ENCODE assay signal across 21 cellular contexts in the genomic region with DNA sequence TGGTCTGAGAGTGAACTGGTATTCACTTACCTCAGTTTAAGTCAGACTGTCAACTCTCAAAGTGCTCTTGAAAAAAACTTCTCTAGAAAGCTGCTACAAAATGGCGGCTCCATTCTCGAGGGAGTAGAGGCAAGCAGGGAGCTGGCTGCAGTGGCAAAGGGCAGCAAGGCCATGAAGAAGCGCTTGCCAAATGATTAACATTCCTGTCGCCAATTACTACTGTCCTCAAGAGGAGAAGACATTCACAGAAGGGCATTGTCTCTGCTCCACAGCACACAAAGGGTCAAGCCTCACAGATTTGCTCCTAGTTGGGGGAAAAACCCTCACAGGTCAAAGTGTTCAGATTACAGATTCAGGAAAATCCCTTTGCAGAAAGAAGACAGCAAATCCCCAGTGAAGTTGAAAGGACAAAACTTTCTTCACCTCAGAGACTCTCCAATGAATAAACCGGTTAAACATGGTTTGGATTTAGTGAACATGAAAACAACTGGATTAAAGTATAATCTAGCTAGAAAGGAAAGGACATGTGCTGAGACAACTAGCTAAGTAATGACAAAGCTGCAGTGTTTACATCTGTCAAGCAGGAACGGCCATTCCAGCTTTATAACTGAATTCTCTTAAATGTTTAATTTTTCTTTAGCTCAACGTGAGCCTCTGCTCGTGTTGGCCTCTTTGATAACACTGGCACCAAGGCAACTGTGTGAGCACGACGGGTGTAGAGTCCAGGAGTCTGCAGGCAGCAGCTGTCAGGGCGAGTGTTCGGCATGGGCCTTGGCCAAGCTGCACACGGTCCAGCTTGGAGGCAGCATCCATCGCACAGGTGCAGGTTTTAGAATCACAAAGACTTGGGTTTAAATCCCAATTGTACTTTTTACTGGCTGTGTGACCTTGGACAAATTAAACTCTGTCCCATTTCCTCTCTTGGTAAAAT. TPM values are rescaled to one million over a fixed set of nuclear protein-coding genes. Genes with fewer than 3 reads are reported as not detected.
DNase-seq lines count a peak whose midpoint lies in the region; ATAC-seq, FAIRE-seq and TF ChIP-seq lines count a peak whose summit lies in the region.
"Had no signal": no experiment of that assay in that cellular context is flagged by ENCODE, and none has a peak within 500 bp of the region (broad histone marks: within the 10 kb centered on the region; RNA-seq: fewer than 3 reads in every experiment).

No MANE protein-coding gene starts in this region.

- H3K36me3 Mint-ChIP-seq in activated CD4-positive, alpha-beta T cell treated with anti-CD3 and anti-CD28 coated beads, Interleukin-2, amount 10 ng/mL, durations not matched to agents 24 days and 14 days (ENCODE audit: low read depth): peaks cover 8% of the 10 kb centered on the region

- H3K9ac ChIP-seq in GM12878 (ENCODE audit: control insufficient read depth, insufficient read depth, low read length): no peak overlapping the region

- POLR2A ChIA-PET in GM12878 (lab: Charles Lee): no interaction called here

- CTCF ChIA-PET in GM12878 (lab: Yijun Ruan, JAX): interaction anchor here (1.0 kb wide), 1 partner anchor 288 kb away, joined by 3 read pairs; no protein-coding TSS in a partner anchor

- H3K9me3 ChIP-seq in GM12878 (replicated peaks; ENCODE audit: control insufficient read depth, insufficient read depth, low read length): no peaks in the 10 kb centered on the region
- H3K9me3 ChIP-seq: esophagus squamous epithelium, tibial nerve had no signal

- no peaks in the 10 kb centered on the region for H3K27me3 ChIP-seq in GM12878 (replicated peaks in 1 of 2; ENCODE audit: control insufficient read depth in 2 of 2, insufficient read depth in 2 of 2, low read length in 1 of 2)
- H3K27me3 ChIP-seq: dorsolateral prefrontal cortex, esophagus squamous epithelium, tibial nerve had no signal

- H3K4me3 Mint-ChIP-seq in activated CD4-positive, alpha-beta T cell treated with anti-CD3 and anti-CD28 coated beads, Interleukin-2, amount 10 ng/mL, durations not matched to agents 24 days and 14 days: no peak overlapping the region
- H3K4me3 Mint-ChIP-seq: activated naive CD8-positive, alpha-beta T cell treated with anti-CD3 and anti-CD28 coated beads, Interleukin-2, amount 10 ng/mL, durations not matched to agents 7 days and 5 days; activated T-cell treated with anti-CD3 and anti-CD28 coated beads, Interleukin-2, amount 50 U/mL, for 72 hours had no signal

- H2AFZ ChIP-seq in GM12878 (ENCODE audit: control insufficient read depth, low read depth, low read length): no peak overlapping the region; the same call in none of the 2 replicates

- WGBS in GM12878 (ENCODE audit: insufficient coverage, insufficient replicate concordance, low lambda C conversion rate, missing lambda C conversion rate): 52% methylated on average over 14 of the region's 14 CpGs

- TF ChIP-seq RAD21 in GM12878 (IDR thresholded peaks at IDR 0.05; ENCODE audit: insufficient read depth, low read depth, low read length): no peak

- TF ChIP-seq POLR2A in GM12878 (IDR thresholded peaks at IDR 0.05; ENCODE audit: low read depth, low read length): no peak

- peaks cover 4% of the 10 kb centered on the region; the same call in 1 of the 2 replicates for H3K4me1 ChIP-seq in GM12878 (ENCODE audit: control insufficient read depth, insufficient read depth, low read length)
- H3K4me1 ChIP-seq: tibial nerve had no signal

- FAIRE-seq in GM12878 (lab: Jason Lieb, UNC): no peak
- FAIRE-seq: islet of Langerhans had no signal

- intact Hi-C loops in GM12878 (cut with micrococcal nuclease; ENCODE audit: unreplicated experiment): no loop called here
- intact Hi-C loops in activated CD4-positive, alpha-beta T cell treated with anti-CD3 and anti-CD28 coated beads, Interleukin-2, amount 10 ng/mL, durations not matched to agents 24 days and 14 days (cut with micrococcal nuclease): no loop called here

- H3K79me2 ChIP-seq in GM12878 (ENCODE audit: control insufficient read depth, insufficient read depth, low read length): no peaks in the 10 kb centered on the region

- no peak overlapping the region for H3K27ac Mint-ChIP-seq in activated CD4-positive, alpha-beta T cell treated with anti-CD3 and anti-CD28 coated beads, Interleukin-2, amount 10 ng/mL, durations not matched to agents 24 days and 14 days
- H3K27ac Mint-ChIP-seq: activated naive CD8-positive, alpha-beta T cell treated with anti-CD3 and anti-CD28 coated beads, Interleukin-2, amount 10 ng/mL, durations not matched to agents 7 days and 5 days; activated T-cell treated with anti-CD3 and anti-CD28 coated beads, Interleukin-2, amount 50 U/mL, for 72 hours had no signal

- SMC1A ChIA-PET in GM12878 (lab: Charles Lee; ENCODE audit: uncharacterized antibody, unreplicated experiment): interaction anchor here (0.6 to 1.6 kb wide), 5 partner anchors 10 to 156 kb away, joined by 3 to 4 read pairs (median 3); no protein-coding TSS in a partner anchor

- no peaks in the 10 kb centered on the region for H3K4me1 Mint-ChIP-seq in activated CD4-positive, alpha-beta T cell treated with anti-CD3 and anti-CD28 coated beads, Interleukin-2, amount 10 ng/mL, durations not matched to agents 24 days and 14 days
- H3K4me1 Mint-ChIP-seq: activated naive CD8-positive, alpha-beta T cell treated with anti-CD3 and anti-CD28 coated beads, Interleukin-2, amount 10 ng/mL, durations not matched to agents 7 days and 5 days had no signal

- ATAC-seq in GM19023 (IDR thresholded peaks at IDR 0.05; ENCODE audit: unreplicated experiment) (peak; percentile 67), GM12878 (peak; percentile 93), GM21825 (IDR thresholded peaks at IDR 0.05; ENCODE audit: unreplicated experiment) (no peak), GM18873 (IDR thresholded peaks at IDR 0.05; ENCODE audit: low FRiP score, unreplicated experiment) (no peak)
- ATAC-seq: activated T-cell treated with anti-CD3 and anti-CD28 coated beads, Interleukin-2, amount 50 U/mL, for 72 hours had no signal

- no peaks in the 10 kb centered on the region for H3K27me3 Mint-ChIP-seq in activated CD4-positive, alpha-beta T cell treated with anti-CD3 and anti-CD28 coated beads, Interleukin-2, amount 10 ng/mL, durations not matched to agents 24 days and 14 days
- H3K27me3 Mint-ChIP-seq: activated naive CD8-positive, alpha-beta T cell treated with anti-CD3 and anti-CD28 coated beads, Interleukin-2, amount 10 ng/mL, durations not matched to agents 7 days and 5 days had no signal

- RAD21 ChIA-PET in GM12878 (lab: Charles Lee; ENCODE audit: unreplicated experiment): interaction anchor here (0.6 to 0.7 kb wide), 2 partner anchors 17 to 51 kb away, joined by 3 read pairs; no protein-coding TSS in a partner anchor

- in situ Hi-C loops in GM12878 (cut with MboI): no loop called here

- peaks cover 0 to 4% of the 10 kb centered on the region in 2 experiments; a peak in 1 of 4 replicates for H3K36me3 ChIP-seq in GM12878 (ENCODE audit: control insufficient read depth in 2 of 2, insufficient read depth in 2 of 2, low read length in 1 of 2)

- no peaks in the 10 kb centered on the region for H4K20me1 ChIP-seq in GM12878 (ENCODE audit: control insufficient read depth, insufficient read depth)

- no peak overlapping the region for H3K4me2 ChIP-seq in GM12878 (ENCODE audit: control insufficient read depth, insufficient read depth)

- peak overlapping the region; percentile 12; the same call in 1 of the 2 replicates for H3K4me3 ChIP-seq in GM12878
- H3K4me3 ChIP-seq: dorsolateral prefrontal cortex, esophagus squamous epithelium, tibial nerve had no signal

- no peak overlapping the region for H3K27ac ChIP-seq in GM12878 (ENCODE audit: control insufficient read depth, insufficient read depth)
- H3K27ac ChIP-seq: C4-2B, tibial nerve had no signal

- DNase-seq in Ammon's horn (ENCODE audit: low spot score) (peak; percentile 5), GM12878 (ENCODE audit: low read depth, low spot score) (peak; percentile 45), myocyte (ENCODE audit: low read depth) (peak; percentile 37), GM03348 (ENCODE audit: low spot score) (no peak)
- DNase-seq in activated CD4-positive, alpha-beta T cell treated with anti-CD3 and anti-CD28 coated beads, Interleukin-2, amount 10 ng/mL, durations not matched to agents 24 days and 14 days: no peak
- DNase-seq: activated naive CD8-positive, alpha-beta T cell treated with anti-CD3 and anti-CD28 coated beads, Interleukin-2, amount 10 ng/mL, durations not matched to agents 7 days and 5 days; activated T-cell treated with anti-CD3 and anti-CD28 coated beads, Interleukin-2, amount 50 U/mL, for 72 hours; DND-41; esophagus squamous epithelium; KG1; NCI-H1092; NCI-H774; stimulated activated CD4-positive, alpha-beta T cell treated with anti-CD3 and anti-CD28 coated beads, Interleukin-4, amount 100 ng/mL, for 4 hours had no signal

- no peak for TF ChIP-seq CTCF in GM12878 (IDR thresholded peaks at IDR 0.05 in 2 of 3, conservative IDR thresholded peaks at IDR 0.05 in 1 of 3; ENCODE audit: control insufficient read depth in 2 of 3, extremely low read depth in 1 of 3, insufficient read depth in 1 of 3, low read depth in 3 of 3, low read length in 3 of 3)

- BruUV-seq in GM12878 (replicated peaks; lab: Mats Ljungman, UMichigan): no TSS peak

- no peaks in the 10 kb centered on the region for H3K9me3 Mint-ChIP-seq in activated CD4-positive, alpha-beta T cell treated with anti-CD3 and anti-CD28 coated beads, Interleukin-2, amount 10 ng/mL, durations not matched to agents 24 days and 14 days
- H3K9me3 Mint-ChIP-seq: activated naive CD8-positive, alpha-beta T cell treated with anti-CD3 and anti-CD28 coated beads, Interleukin-2, amount 10 ng/mL, durations not matched to agents 7 days and 5 days; activated T-cell treated with anti-CD3 and anti-CD28 coated beads, Interleukin-2, amount 50 U/mL, for 72 hours had no signal

- no peak for TF ChIP-seq EP300 in GM12878 (IDR thresholded peaks at IDR 0.05; ENCODE audit: borderline replicate concordance in 1 of 2, control insufficient read depth in 1 of 2, low read depth in 2 of 2, low read length in 2 of 2)

RNA-seq across cellular contexts. Expression of a gene that starts 37.6 kb away (rescaled TPM):
- total RNA-seq in GM12878 (2013; cell fraction: nucleolus; rRNA removed): not detected in 2 replicates
- total RNA-seq in GM12878 (2014; rRNA removed) (not detected in 2 replicates), GM12878 (2014; rRNA removed; fragmentation: Illumina TruSeq; extraction: Trizol) (not detected in 2 replicates), GM12878 (2021) (not detected in 2 replicates), myocyte (not detected in 2 replicates)
- not detected for polyA plus RNA-seq in GM12878 (2011; ENCODE audit: low read depth)
- polyA plus RNA-seq in GM12878 (2011; rRNA removed) (not detected in 2 replicates), GM12878 (2014; fragmentation: Illumina TruSeq; extraction: Trizol) (not detected in 2 replicates), GM12878 (2014; fragmentation: Nextera tagmentation; extraction: Ambion mirVana) (not detected), GM12878 (2014; rRNA removed) (not detected in 2 replicates), GM12878 (2016; fragmentation: Nextera tagmentation; extraction: Ambion mirVana) (not detected)
- not detected in 2 replicates for polyA plus RNA-seq in GM12878 (2011; cell fraction: cytosol; rRNA removed)
- not detected in 2 replicates for polyA plus RNA-seq in GM12878 (2011; cell fraction: nucleus; rRNA removed)
- polyA plus RNA-seq in GM12878 (2012): not detected in 2 replicates
- polyA minus RNA-seq in GM12878 (2011; rRNA and poly(A)+ RNA removed): not detected in 2 replicates
- polyA minus RNA-seq in GM12878 (2011; cell fraction: cytosol; rRNA and poly(A)+ RNA removed): not detected in 2 replicates
- polyA minus RNA-seq in GM12878 (2011; cell fraction: nucleus; rRNA and poly(A)+ RNA removed): not detected in 2 replicates
- not detected for polyA plus RNA-seq in myocyte (2012)
- total RNA-seq in activated CD4-positive, alpha-beta T cell treated with anti-CD3 and anti-CD28 coated beads, Interleukin-2, amount 10 ng/mL, durations not matched to agents 24 days and 14 days: not detected in 2 replicates
- total RNA-seq: A172; activated naive CD8-positive, alpha-beta T cell treated with anti-CD3 and anti-CD28 coated beads, Interleukin-2, amount 10 ng/mL, durations not matched to agents 7 days and 5 days; activated T-cell treated with anti-CD3 and anti-CD28 coated beads, Interleukin-2, amount 50 U/mL, for 72 hours; esophagus squamous epithelium; tibial nerve had no signal

RNA-seq across cellular contexts. Expression of a gene that starts 57.4 kb away (rescaled TPM):
- total RNA-seq in GM12878 (2013; cell fraction: nucleolus; rRNA removed): 19.8 and 23.1 TPM in 2 replicates
- total RNA-seq in GM12878 (2014; rRNA removed) (82.3 and 103 TPM in 2 replicates), GM12878 (2014; rRNA removed; fragmentation: Illumina TruSeq; extraction: Trizol) (91.2 and 98.9 TPM in 2 replicates), GM12878 (2021) (70.0 and 72.6 TPM in 2 replicates), myocyte (181 and 192 TPM in 2 replicates)
- 41.0 TPM for polyA plus RNA-seq in GM12878 (2011; ENCODE audit: low read depth)
- polyA plus RNA-seq in GM12878 (2011; rRNA removed) (297 and 428 TPM in 2 replicates), GM12878 (2014; fragmentation: Illumina TruSeq; extraction: Trizol) (152 and 161 TPM in 2 replicates), GM12878 (2014; fragmentation: Nextera tagmentation; extraction: Ambion mirVana) (10 to 100 TPM; 43.7 to 78.6 TPM), GM12878 (2014; rRNA removed) (92.2 and 95.0 TPM in 2 replicates), GM12878 (2016; fragmentation: Nextera tagmentation; extraction: Ambion mirVana) (100 to 1,000 TPM; 161 to 170 TPM)
- polyA plus RNA-seq in GM12878 (2011; cell fraction: cytosol; rRNA removed): 90.9 and 152 TPM in 2 replicates
- polyA plus RNA-seq in GM12878 (2011; cell fraction: nucleus; rRNA removed): 41.8 and 46.1 TPM in 2 replicates
- polyA plus RNA-seq in GM12878 (2012): 64.8 and 92.9 TPM in 2 replicates
- 56.9 and 95.7 TPM in 2 replicates for polyA minus RNA-seq in GM12878 (2011; rRNA and poly(A)+ RNA removed)
- 21.8 and 26.8 TPM in 2 replicates for polyA minus RNA-seq in GM12878 (2011; cell fraction: cytosol; rRNA and poly(A)+ RNA removed)
- polyA minus RNA-seq in GM12878 (2011; cell fraction: nucleus; rRNA and poly(A)+ RNA removed): 9.7 and 12.7 TPM in 2 replicates
- 156 TPM for polyA plus RNA-seq in myocyte (2012)
- 75.1 and 78.0 TPM in 2 replicates for total RNA-seq in activated CD4-positive, alpha-beta T cell treated with anti-CD3 and anti-CD28 coated beads, Interleukin-2, amount 10 ng/mL, durations not matched to agents 24 days and 14 days

Comparison
In these comparisons a context has a peak if more than half of its experiments do, and no peak if none do; other contexts are left out.
1. DNase-seq: peak in Ammon's horn (single experiment), GM12878 (single experiment) and myocyte (single experiment); none in GM03348 (single experiment) and activated CD4-positive, alpha-beta T cell treated with anti-CD3 and anti-CD28 coated beads, Interleukin-2, amount 10 ng/mL, durations not matched to agents 24 days and 14 days (single experiment).
2. ATAC-seq: peak in GM19023 (single experiment) and GM12878 (single experiment); none in GM21825 (single experiment) and GM18873 (single experiment).